1 cellular context compared by ENCODE assay signal in the genomic region with DNA sequence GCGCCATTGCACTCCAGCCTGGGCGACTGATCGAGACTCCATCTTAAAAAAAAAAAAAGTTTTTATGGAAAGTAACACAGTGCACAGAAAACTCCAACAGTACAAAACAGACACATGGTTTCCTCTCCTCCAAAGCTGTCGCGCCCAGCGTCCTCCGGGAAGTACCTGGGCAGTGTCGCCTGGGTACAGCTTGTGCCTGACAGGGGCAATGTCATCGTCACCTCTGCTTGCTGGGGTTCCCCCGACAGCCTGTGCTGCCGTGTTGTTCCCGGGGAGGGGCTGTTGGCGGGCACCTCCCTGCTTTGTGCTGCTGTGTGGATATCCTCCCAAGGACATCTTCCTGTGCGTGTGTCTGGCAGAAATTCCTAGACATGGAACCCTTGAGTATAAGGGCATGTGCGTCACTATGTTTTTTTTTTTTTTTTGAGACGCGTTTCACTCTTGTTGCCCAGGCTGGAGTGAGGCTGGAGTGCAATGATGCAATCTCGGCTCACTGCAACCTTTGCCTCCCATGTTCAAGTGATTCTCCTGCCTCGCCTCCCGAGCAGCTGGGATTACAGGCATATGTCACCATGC.
TF ChIP-seq lines count a peak whose summit lies in the region.

No MANE protein-coding gene starts in this region.

TF ChIP-seq in K562, 482 proteins besides CTCF, POLR2A, EP300 and RAD21 (continued from another document):
- TF ChIP-seq FOXK1 (CRISPR knock-in tag; IDR thresholded peaks at IDR 0.05; ENCODE audit: borderline replicate concordance) (no peak), ATF7 (IDR thresholded peaks at IDR 0.05) (peak; percentile 65; the same call in 1 of the 2 replicates), NR4A1 (CRISPR knock-in tag; IDR thresholded peaks at IDR 0.05) (no peak), NR4A1 (tag; IDR thresholded peaks at IDR 0.05) (peak; percentile 31; the same call in 1 of the 2 replicates), ZNF583 (CRISPR knock-in tag; IDR thresholded peaks at IDR 0.05) (no peak), NCOA4 (IDR thresholded peaks at IDR 0.05; ENCODE audit: partially characterized antibody) (no peak), ZSCAN32 (CRISPR knock-in tag; IDR thresholded peaks at IDR 0.05) (0 out of 2 replicates have a peak, but pooled peaks have one; percentile 28), KDM2B (CRISPR knock-in tag; IDR thresholded peaks at IDR 0.05) (no peak), ZSCAN29 (IDR thresholded peaks at IDR 0.05) (no peak), ZNF75A (CRISPR knock-in tag; IDR thresholded peaks at IDR 0.05) (no peak), ZNF696 (CRISPR knock-in tag; conservative IDR thresholded peaks at IDR 0.05) (no peak), KLF1 (tag; IDR thresholded peaks at IDR 0.05) (no peak), DMBX1 (CRISPR knock-in tag; IDR thresholded peaks at IDR 0.05; ENCODE audit: borderline replicate concordance) (no peak; the same call in 1 of the 2 replicates), STAT5A (IDR thresholded peaks at IDR 0.05; ENCODE audit: borderline replicate concordance, low read length) (no peak), RBM14 (IDR thresholded peaks at IDR 0.05; ENCODE audit: borderline replicate concordance, insufficient read depth, low read depth, low read length) (no peak), MXI1 (IDR thresholded peaks at IDR 0.05; ENCODE audit: low read depth, low read length) (no peak), ZNF12 (CRISPR knock-in tag; IDR thresholded peaks at IDR 0.05) (no peak), MYC (IDR thresholded peaks at IDR 0.05; ENCODE audit: low read depth, low read length) (0 out of 2 replicates have a peak, but pooled peaks have one; percentile 38), MYC (CRISPR knock-in tag; IDR thresholded peaks at IDR 0.05; ENCODE audit: borderline replicate concordance, low read depth) (no peak; the same call in 1 of the 2 replicates), ZNF23 (CRISPR knock-in tag; IDR thresholded peaks at IDR 0.05) (no peak), FOXP1 (CRISPR knock-in tag; IDR thresholded peaks at IDR 0.05) (no peak), ZNF780A (CRISPR knock-in tag; IDR thresholded peaks at IDR 0.05) (no peak), EP400 (IDR thresholded peaks at IDR 0.05) (peak; percentile 50), JUND (IDR thresholded peaks at IDR 0.05; ENCODE audit: borderline replicate concordance, low read depth, low read length) (peak; percentile 42; the same call in 1 of the 2 replicates), JUND (tag; IDR thresholded peaks at IDR 0.05; ENCODE audit: borderline replicate concordance, low read depth, low read length) (no peak), ZNF24 (IDR thresholded peaks at IDR 0.05) (no peak), KLF10 (CRISPR knock-in tag; IDR thresholded peaks at IDR 0.05) (no peak), XRCC4 (IDR thresholded peaks at IDR 0.05; ENCODE audit: extremely low read depth, insufficient read depth, insufficient read length) (no peak), POLR2AphosphoS2 (IDR thresholded peaks at IDR 0.05; ENCODE audit: low read length) (no peak), CHD1 (IDR thresholded peaks at IDR 0.05; ENCODE audit: low read length) (no peak)
- TF ChIP-seq, protein P1, sequence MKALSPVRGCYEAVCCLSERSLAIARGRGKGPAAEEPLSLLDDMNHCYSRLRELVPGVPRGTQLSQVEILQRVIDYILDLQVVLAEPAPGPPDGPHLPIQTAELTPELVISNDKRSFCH (CRISPR knock-in tag; IDR thresholded peaks at IDR 0.05): no peak
- TF ChIP-seq, protein P1 (tag; IDR thresholded peaks at IDR 0.05): no peak
- TF ChIP-seq, protein P2, sequence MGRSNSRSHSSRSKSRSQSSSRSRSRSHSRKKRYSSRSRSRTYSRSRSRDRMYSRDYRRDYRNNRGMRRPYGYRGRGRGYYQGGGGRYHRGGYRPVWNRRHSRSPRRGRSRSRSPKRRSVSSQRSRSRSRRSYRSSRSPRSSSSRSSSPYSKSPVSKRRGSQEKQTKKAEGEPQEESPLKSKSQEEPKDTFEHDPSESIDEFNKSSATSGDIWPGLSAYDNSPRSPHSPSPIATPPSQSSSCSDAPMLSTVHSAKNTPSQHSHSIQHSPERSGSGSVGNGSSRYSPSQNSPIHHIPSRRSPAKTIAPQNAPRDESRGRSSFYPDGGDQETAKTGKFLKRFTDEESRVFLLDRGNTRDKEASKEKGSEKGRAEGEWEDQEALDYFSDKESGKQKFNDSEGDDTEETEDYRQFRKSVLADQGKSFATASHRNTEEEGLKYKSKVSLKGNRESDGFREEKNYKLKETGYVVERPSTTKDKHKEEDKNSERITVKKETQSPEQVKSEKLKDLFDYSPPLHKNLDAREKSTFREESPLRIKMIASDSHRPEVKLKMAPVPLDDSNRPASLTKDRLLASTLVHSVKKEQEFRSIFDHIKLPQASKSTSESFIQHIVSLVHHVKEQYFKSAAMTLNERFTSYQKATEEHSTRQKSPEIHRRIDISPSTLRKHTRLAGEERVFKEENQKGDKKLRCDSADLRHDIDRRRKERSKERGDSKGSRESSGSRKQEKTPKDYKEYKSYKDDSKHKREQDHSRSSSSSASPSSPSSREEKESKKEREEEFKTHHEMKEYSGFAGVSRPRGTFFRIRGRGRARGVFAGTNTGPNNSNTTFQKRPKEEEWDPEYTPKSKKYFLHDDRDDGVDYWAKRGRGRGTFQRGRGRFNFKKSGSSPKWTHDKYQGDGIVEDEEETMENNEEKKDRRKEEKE (IDR thresholded peaks at IDR 0.05; ENCODE audit: borderline replicate concordance in 1 of 2, control insufficient read depth in 1 of 2, low read depth in 2 of 2, low read length in 1 of 2): no peak
- TF ChIP-seq, protein P3, sequence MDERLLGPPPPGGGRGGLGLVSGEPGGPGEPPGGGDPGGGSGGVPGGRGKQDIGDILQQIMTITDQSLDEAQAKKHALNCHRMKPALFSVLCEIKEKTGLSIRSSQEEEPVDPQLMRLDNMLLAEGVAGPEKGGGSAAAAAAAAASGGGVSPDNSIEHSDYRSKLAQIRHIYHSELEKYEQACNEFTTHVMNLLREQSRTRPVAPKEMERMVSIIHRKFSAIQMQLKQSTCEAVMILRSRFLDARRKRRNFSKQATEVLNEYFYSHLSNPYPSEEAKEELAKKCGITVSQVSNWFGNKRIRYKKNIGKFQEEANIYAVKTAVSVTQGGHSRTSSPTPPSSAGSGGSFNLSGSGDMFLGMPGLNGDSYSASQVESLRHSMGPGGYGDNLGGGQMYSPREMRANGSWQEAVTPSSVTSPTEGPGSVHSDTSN (CRISPR knock-in tag; IDR thresholded peaks at IDR 0.05; ENCODE audit: low read depth): no peak
- TF ChIP-seq, protein P3 (tag; conservative IDR thresholded peaks at IDR 0.05; ENCODE audit: low read depth): no peak
- TF ChIP-seq, protein P4, sequence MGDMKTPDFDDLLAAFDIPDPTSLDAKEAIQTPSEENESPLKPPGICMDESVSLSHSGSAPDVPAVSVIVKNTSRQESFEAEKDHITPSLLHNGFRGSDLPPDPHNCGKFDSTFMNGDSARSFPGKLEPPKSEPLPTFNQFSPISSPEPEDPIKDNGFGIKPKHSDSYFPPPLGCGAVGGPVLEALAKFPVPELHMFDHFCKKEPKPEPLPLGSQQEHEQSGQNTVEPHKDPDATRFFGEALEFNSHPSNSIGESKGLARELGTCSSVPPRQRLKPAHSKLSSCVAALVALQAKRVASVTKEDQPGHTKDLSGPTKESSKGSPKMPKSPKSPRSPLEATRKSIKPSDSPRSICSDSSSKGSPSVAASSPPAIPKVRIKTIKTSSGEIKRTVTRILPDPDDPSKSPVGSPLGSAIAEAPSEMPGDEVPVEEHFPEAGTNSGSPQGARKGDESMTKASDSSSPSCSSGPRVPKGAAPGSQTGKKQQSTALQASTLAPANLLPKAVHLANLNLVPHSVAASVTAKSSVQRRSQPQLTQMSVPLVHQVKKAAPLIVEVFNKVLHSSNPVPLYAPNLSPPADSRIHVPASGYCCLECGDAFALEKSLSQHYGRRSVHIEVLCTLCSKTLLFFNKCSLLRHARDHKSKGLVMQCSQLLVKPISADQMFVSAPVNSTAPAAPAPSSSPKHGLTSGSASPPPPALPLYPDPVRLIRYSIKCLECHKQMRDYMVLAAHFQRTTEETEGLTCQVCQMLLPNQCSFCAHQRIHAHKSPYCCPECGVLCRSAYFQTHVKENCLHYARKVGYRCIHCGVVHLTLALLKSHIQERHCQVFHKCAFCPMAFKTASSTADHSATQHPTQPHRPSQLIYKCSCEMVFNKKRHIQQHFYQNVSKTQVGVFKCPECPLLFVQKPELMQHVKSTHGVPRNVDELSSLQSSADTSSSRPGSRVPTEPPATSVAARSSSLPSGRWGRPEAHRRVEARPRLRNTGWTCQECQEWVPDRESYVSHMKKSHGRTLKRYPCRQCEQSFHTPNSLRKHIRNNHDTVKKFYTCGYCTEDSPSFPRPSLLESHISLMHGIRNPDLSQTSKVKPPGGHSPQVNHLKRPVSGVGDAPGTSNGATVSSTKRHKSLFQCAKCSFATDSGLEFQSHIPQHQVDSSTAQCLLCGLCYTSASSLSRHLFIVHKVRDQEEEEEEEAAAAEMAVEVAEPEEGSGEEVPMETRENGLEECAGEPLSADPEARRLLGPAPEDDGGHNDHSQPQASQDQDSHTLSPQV (IDR thresholded peaks at IDR 0.05): peak; percentile 71; the same call in 1 of the 2 replicates
- TF ChIP-seq, protein P5, sequence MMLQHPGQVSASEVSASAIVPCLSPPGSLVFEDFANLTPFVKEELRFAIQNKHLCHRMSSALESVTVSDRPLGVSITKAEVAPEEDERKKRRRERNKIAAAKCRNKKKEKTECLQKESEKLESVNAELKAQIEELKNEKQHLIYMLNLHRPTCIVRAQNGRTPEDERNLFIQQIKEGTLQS (IDR thresholded peaks at IDR 0.05): peak; percentile 95
- TF ChIP-seq, protein P5 (CRISPR knock-in tag; conservative IDR thresholded peaks at IDR 0.05): no peak
- TF ChIP-seq, protein P6, sequence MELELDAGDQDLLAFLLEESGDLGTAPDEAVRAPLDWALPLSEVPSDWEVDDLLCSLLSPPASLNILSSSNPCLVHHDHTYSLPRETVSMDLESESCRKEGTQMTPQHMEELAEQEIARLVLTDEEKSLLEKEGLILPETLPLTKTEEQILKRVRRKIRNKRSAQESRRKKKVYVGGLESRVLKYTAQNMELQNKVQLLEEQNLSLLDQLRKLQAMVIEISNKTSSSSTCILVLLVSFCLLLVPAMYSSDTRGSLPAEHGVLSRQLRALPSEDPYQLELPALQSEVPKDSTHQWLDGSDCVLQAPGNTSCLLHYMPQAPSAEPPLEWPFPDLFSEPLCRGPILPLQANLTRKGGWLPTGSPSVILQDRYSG (tag; conservative IDR thresholded peaks at IDR 0.05; ENCODE audit: low read depth): no peak
- TF ChIP-seq, protein P7, sequence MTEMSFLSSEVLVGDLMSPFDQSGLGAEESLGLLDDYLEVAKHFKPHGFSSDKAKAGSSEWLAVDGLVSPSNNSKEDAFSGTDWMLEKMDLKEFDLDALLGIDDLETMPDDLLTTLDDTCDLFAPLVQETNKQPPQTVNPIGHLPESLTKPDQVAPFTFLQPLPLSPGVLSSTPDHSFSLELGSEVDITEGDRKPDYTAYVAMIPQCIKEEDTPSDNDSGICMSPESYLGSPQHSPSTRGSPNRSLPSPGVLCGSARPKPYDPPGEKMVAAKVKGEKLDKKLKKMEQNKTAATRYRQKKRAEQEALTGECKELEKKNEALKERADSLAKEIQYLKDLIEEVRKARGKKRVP (CRISPR knock-in tag; IDR thresholded peaks at IDR 0.05): 0 out of 2 replicates have a peak, but pooled peaks have one; percentile 44
- TF ChIP-seq, protein P8, sequence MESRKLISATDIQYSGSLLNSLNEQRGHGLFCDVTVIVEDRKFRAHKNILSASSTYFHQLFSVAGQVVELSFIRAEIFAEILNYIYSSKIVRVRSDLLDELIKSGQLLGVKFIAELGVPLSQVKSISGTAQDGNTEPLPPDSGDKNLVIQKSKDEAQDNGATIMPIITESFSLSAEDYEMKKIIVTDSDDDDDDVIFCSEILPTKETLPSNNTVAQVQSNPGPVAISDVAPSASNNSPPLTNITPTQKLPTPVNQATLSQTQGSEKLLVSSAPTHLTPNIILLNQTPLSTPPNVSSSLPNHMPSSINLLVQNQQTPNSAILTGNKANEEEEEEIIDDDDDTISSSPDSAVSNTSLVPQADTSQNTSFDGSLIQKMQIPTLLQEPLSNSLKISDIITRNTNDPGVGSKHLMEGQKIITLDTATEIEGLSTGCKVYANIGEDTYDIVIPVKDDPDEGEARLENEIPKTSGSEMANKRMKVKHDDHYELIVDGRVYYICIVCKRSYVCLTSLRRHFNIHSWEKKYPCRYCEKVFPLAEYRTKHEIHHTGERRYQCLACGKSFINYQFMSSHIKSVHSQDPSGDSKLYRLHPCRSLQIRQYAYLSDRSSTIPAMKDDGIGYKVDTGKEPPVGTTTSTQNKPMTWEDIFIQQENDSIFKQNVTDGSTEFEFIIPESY (CRISPR knock-in tag; IDR thresholded peaks at IDR 0.05): peak; percentile 34; the same call in 1 of the 2 replicates
- TF ChIP-seq, protein P9, sequence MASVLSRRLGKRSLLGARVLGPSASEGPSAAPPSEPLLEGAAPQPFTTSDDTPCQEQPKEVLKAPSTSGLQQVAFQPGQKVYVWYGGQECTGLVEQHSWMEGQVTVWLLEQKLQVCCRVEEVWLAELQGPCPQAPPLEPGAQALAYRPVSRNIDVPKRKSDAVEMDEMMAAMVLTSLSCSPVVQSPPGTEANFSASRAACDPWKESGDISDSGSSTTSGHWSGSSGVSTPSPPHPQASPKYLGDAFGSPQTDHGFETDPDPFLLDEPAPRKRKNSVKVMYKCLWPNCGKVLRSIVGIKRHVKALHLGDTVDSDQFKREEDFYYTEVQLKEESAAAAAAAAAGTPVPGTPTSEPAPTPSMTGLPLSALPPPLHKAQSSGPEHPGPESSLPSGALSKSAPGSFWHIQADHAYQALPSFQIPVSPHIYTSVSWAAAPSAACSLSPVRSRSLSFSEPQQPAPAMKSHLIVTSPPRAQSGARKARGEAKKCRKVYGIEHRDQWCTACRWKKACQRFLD (CRISPR knock-in tag; IDR thresholded peaks at IDR 0.05): peak; percentile 38; the same call in 1 of the 2 replicates
